In genomic region chr3:48685603-48686511, GRCh38 we compare ENCODE assay signal across 1 cellular context.
A peak's percentile ranks its signal among the peaks of the same experiment; 100 is the strongest.
TF ChIP-seq lines count a peak whose summit lies in the region.

TSS of gene NCKIPSD (minus strand) at chr3:48685915. CDS start at chr3:48685807, 108 bp downstream.

TF ChIP-seq in HCT116, 20 proteins besides CTCF, POLR2A, EP300 and RAD21 (continued from another document):
- TF ChIP-seq REST (IDR thresholded peaks at IDR 0.05; ENCODE audit: low read depth) = no peak
- TF ChIP-seq SIN3A (IDR thresholded peaks at IDR 0.05; ENCODE audit: low read depth) = peak; percentile 49; the same call in 1 of the 2 replicates
- TF ChIP-seq ATF3 (IDR thresholded peaks at IDR 0.05) = no peak
- TF ChIP-seq POLR2AphosphoS5 (IDR thresholded peaks at IDR 0.05; ENCODE audit: low read depth, low read length) = peak; percentile 90
- TF ChIP-seq CBX3 (IDR thresholded peaks at IDR 0.05; ENCODE audit: low read depth) = no peak
- no peak for TF ChIP-seq ELF1 (IDR thresholded peaks at IDR 0.05; ENCODE audit: borderline replicate concordance, low read depth)
- TF ChIP-seq ZFX (IDR thresholded peaks at IDR 0.05) = peak; percentile 83
- TF ChIP-seq EGR1 (IDR thresholded peaks at IDR 0.05; ENCODE audit: low read depth) = no peak
